In the genomic region with DNA sequence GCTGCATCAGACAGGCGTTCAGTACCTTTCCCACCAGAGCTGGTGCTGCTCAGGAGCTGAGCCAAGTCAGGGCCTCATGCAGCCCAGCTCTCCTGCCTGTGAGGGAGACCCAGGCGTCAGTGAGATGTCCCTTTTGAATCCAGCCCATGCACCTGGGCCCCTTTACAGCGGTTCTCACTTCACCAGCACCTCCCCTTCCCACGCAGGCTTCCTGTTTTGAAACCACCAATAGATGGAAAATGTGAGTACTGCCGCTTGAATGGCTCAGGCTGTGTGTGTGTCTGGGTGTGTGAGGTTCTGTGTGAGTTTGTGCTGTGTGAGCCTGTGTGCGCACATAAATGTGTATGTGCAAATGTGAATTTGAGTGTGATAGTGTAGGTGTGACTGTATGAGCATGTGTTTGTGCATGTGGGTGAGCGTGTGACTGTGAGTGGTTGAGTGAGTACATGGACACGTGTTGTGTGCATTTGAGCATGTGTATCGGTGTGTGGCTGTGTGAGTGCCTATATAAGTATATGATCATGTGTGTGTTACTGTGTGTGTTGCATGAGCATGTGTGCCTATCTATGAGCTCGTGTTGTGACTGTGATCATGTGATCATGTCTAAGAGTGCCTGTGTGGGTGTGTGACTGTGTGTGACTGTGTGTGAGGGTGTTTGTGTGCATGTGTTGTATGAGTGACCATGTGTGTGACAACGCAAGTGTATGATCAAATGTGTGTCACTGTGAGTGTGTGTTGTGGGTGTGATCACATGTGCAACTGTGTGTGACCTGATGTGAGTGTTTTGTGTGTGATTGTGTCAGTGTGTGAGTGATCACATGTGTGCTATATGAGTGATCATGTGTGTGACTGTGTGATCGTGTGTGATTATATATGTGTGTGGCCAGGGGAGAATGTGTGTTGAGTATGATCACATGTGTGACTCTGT, we compare ENCODE assay signal across 8 cellular contexts.
A peak's percentile ranks its signal among the peaks of the same experiment; 100 is the strongest.
DNase-seq lines count a peak whose midpoint lies in the region; ATAC-seq and TF ChIP-seq lines count a peak whose summit lies in the region.

No MANE protein-coding gene starts in this region.

- TF ChIP-seq CTCF in left ventricle myocardium inferior (IDR thresholded peaks at IDR 0.05; ENCODE audit: borderline replicate concordance) = no peak

- no peaks in the 10 kb centered on the region for H3K9me3 ChIP-seq in left ventricle myocardium inferior (replicated peaks)

- intact Hi-C loops in left ventricle myocardium inferior (cut with micrococcal nuclease) = no loop called here

- peaks cover 28% of the 10 kb centered on the region for H3K4me1 ChIP-seq in left ventricle myocardium inferior

- H3K27ac ChIP-seq in left ventricle myocardium inferior (replicated peaks) = no peak overlapping the region

- H3K4me3 ChIP-seq in left ventricle myocardium inferior = no peak overlapping the region

- ATAC-seq in GM18907 (IDR thresholded peaks at IDR 0.05; ENCODE audit: unreplicated experiment) (peak; percentile 46), HG03175 (IDR thresholded peaks at IDR 0.05; ENCODE audit: unreplicated experiment) (peak; percentile 23)
- ATAC-seq in activated CD4-positive, CD25-positive, alpha-beta regulatory T cell treated with anti-CD3 and anti-CD28 coated beads, Interleukin-2, amount 50 U/mL, for 24 hours = peak; percentile 50 to 60

- no peaks in the 10 kb centered on the region for H3K27me3 ChIP-seq in left ventricle myocardium inferior (ENCODE audit: low read depth)

- no peaks in the 10 kb centered on the region for H3K36me3 ChIP-seq in left ventricle myocardium inferior

- DNase-seq in dermis microvascular lymphatic vessel endothelial cell (ENCODE audit: low read depth in 2 of 2) (peak; percentile 93 to 95), NCI-H128 (lab: John Stamatoyannopoulos, UW; ENCODE audit: unreplicated experiment) (no peak), COR-L47 (lab: John Stamatoyannopoulos, UW) (no peak), left ventricle myocardium inferior (no peak)
- peak; percentile 63 for DNase-seq in stimulated activated CD8-positive, alpha-beta memory T cell treated with anti-CD3 and anti-CD28 coated beads, Interleukin-15, amount 100 ng/mL, for 1 hour (ENCODE audit: low read depth)

Comparison
In these comparisons a context has a peak if more than half of its experiments do, and no peak if none do; other contexts are left out.
1. DNase-seq: peak in dermis microvascular lymphatic vessel endothelial cell (2 of 2) and stimulated activated CD8-positive, alpha-beta memory T cell treated with anti-CD3 and anti-CD28 coated beads, Interleukin-15, amount 100 ng/mL, for 1 hour (single experiment); none in NCI-H128 (single experiment), COR-L47 (single experiment) and left ventricle myocardium inferior (single experiment).
2. Peak in every context shown above with its lines, with median percentiles within 50 percentile points of each other: ATAC-seq.